ENCODE assay signal across 1 cellular context in the genomic region with DNA sequence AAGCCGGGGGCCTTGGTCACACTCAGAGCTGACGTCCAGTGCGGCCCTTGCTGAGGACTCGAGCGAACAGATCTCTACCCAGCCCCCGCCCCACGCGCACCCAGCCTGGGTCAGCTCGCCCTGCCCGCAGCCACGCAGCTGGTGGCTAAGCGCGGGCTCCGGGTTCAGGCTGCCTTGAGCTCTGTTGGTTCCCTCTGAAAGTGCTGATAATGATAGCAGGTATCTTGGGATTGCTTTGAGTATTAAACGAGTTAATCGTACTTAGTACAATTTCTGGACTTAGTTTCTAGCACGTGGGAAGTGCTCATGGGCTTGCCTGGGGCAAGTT.
A peak's percentile ranks its signal among the peaks of the same experiment; 100 is the strongest.
TF ChIP-seq lines count a peak whose summit lies in the region.

No MANE protein-coding gene starts in this region.

TF ChIP-seq in HEK293, 187 proteins besides CTCF, POLR2A, EP300 and RAD21 (continued from another document):
- TF ChIP-seq TSHZ1 (tag by site-specific recombination; IDR thresholded peaks at IDR 0.05; ENCODE audit: borderline replicate concordance): no peak
- no peak for TF ChIP-seq SCRT1 (tag by site-specific recombination; IDR thresholded peaks at IDR 0.05; ENCODE audit: borderline replicate concordance)
- no peak for TF ChIP-seq ZBTB10 (tag by site-specific recombination; IDR thresholded peaks at IDR 0.05)
- TF ChIP-seq ZSCAN30 (tag by site-specific recombination; IDR thresholded peaks at IDR 0.05): 0 out of 2 replicates have a peak, but pooled peaks have one; percentile 4
- TF ChIP-seq ZNF202 (tag by site-specific recombination; IDR thresholded peaks at IDR 0.05; ENCODE audit: borderline replicate concordance): no peak
- no peak for TF ChIP-seq ZNF518A (tag by site-specific recombination; conservative IDR thresholded peaks at IDR 0.05; ENCODE audit: low read depth)
- no peak for TF ChIP-seq ZNF24 (tag by site-specific recombination; IDR thresholded peaks at IDR 0.05)
- no peak for TF ChIP-seq ZNF10 (tag by site-specific recombination; IDR thresholded peaks at IDR 0.05)
- TF ChIP-seq ZNF747 (tag by site-specific recombination; IDR thresholded peaks at IDR 0.05): no peak
- no peak for TF ChIP-seq FEZF1 (tag by site-specific recombination; IDR thresholded peaks at IDR 0.05)
- no peak for TF ChIP-seq ZNF580 (tag by site-specific recombination; IDR thresholded peaks at IDR 0.05)
- TF ChIP-seq ZNF654 (tag by site-specific recombination; IDR thresholded peaks at IDR 0.05; ENCODE audit: low read depth): no peak
- TF ChIP-seq ZNF324 (tag by site-specific recombination; IDR thresholded peaks at IDR 0.05): no peak
- TF ChIP-seq, protein P1, sequence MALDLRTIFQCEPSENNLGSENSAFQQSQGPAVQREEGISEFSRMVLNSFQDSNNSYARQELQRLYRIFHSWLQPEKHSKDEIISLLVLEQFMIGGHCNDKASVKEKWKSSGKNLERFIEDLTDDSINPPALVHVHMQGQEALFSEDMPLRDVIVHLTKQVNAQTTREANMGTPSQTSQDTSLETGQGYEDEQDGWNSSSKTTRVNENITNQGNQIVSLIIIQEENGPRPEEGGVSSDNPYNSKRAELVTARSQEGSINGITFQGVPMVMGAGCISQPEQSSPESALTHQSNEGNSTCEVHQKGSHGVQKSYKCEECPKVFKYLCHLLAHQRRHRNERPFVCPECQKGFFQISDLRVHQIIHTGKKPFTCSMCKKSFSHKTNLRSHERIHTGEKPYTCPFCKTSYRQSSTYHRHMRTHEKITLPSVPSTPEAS (tag by site-specific recombination; IDR thresholded peaks at IDR 0.05): no peak
- peak; percentile 9; the same call in 1 of the 2 replicates for TF ChIP-seq ZNF394 (tag by site-specific recombination; IDR thresholded peaks at IDR 0.05; ENCODE audit: borderline replicate concordance)
- TF ChIP-seq ZNF830 (tag by site-specific recombination; IDR thresholded peaks at IDR 0.05; ENCODE audit: low read depth): no peak
- TF ChIP-seq ZNF350 (tag by site-specific recombination; IDR thresholded peaks at IDR 0.05): no peak
- TF ChIP-seq OVOL3 (tag by site-specific recombination; IDR thresholded peaks at IDR 0.05): no peak
- no peak for TF ChIP-seq SP2 (tag by site-specific recombination; IDR thresholded peaks at IDR 0.05)
